10 cellular contexts compared by ENCODE assay signal in the genomic region with DNA sequence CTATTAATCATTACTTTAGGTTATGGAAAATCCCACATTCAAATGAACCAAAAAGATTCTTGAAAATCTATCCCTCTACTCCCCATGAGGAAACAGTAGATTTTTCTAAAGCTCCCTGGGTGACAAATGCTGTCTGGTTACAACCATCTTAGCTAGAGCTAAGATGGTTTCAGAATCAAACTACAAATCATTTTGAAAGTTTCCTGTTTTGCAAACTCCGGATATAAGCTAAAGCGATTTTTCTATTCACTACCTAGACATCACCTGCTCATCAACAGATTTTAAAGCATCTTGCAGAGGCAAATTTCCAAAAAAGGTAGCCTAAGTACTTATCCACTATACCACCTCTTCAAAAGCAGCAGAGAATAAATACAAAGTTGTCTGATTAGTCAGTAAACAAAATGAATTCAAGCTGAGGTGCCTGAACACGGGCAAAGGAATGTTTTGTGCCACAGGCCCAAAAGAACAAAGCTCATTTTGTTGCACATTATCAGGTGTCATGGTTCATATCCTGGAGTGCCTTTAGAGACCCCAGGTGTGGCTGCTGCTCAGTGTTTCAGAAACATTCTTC.
DNase-seq lines count a peak whose midpoint lies in the region; ATAC-seq, FAIRE-seq and TF ChIP-seq lines count a peak whose summit lies in the region.
"Had no signal": no experiment of that assay in that cellular context is flagged by ENCODE, and none has a peak within 500 bp of the region (broad histone marks: within the 10 kb centered on the region; RNA-seq: fewer than 3 reads in every experiment).

No MANE protein-coding gene starts in this region.

- RAD21 ChIA-PET in GM12878 (lab: Charles Lee; ENCODE audit: unreplicated experiment): interaction anchor here (0.7 to 7.0 kb wide), 17 partner anchors 7 to 206 kb away, joined by 3 to 81 read pairs (median 5); no protein-coding TSS in a partner anchor

- TF ChIP-seq RAD21 in GM12878 (IDR thresholded peaks at IDR 0.05; ENCODE audit: insufficient read depth, low read depth, low read length): no peak

- in situ Hi-C loops in GM12878 (cut with MboI): no loop called here

- H4K20me1 ChIP-seq in GM12878 (ENCODE audit: control insufficient read depth, insufficient read depth): no peaks in the 10 kb centered on the region

- peak; percentile 58 for ATAC-seq in GM19351 (IDR thresholded peaks at IDR 0.05; ENCODE audit: unreplicated experiment)
- ATAC-seq in HG03066 (IDR thresholded peaks at IDR 0.05; ENCODE audit: low read depth, unreplicated experiment): peak; percentile 54
- ATAC-seq in GM12878: peak; percentile 61
- no peak for ATAC-seq in HG03135 (IDR thresholded peaks at IDR 0.05; ENCODE audit: unreplicated experiment)

- peaks cover 94% of the 10 kb centered on the region for H3K79me2 ChIP-seq in GM12878 (ENCODE audit: control insufficient read depth, insufficient read depth, low read length)
- H3K79me2 ChIP-seq: parathyroid adenoma had no signal

- WGBS in GM12878 (ENCODE audit: insufficient coverage, insufficient replicate concordance, low lambda C conversion rate, missing lambda C conversion rate): 0% methylated on average over 3 of the region's 3 CpGs

- peak; percentile 75 for FAIRE-seq in GM12878 (lab: Jason Lieb, UNC)

- intact Hi-C loops in GM12878 (cut with micrococcal nuclease; ENCODE audit: unreplicated experiment): loop anchor here (1.0 to 10.0 kb wide), 4 partner anchors 29 to 309 kb away; partner anchors contain the start of gene TNIK

- TF ChIP-seq POLR2A in GM12878 (IDR thresholded peaks at IDR 0.05; ENCODE audit: low read depth, low read length): no peak

- CTCF ChIA-PET in GM12878 (lab: Yijun Ruan, JAX): interaction anchor here (0.8 to 8.0 kb wide), 12 partner anchors 9 to 206 kb away, joined by 3 to 42 read pairs (median 3); no protein-coding TSS in a partner anchor

- no peak overlapping the region for H2AFZ ChIP-seq in GM12878 (ENCODE audit: control insufficient read depth, low read depth, low read length)
- H2AFZ ChIP-seq: parathyroid adenoma had no signal

- no peaks in the 10 kb centered on the region for H3K36me3 ChIP-seq in GM12878 (ENCODE audit: control insufficient read depth in 2 of 2, insufficient read depth in 2 of 2, low read length in 1 of 2)

- H3K9me3 ChIP-seq in GM12878 (replicated peaks; ENCODE audit: control insufficient read depth, insufficient read depth, low read length): no peaks in the 10 kb centered on the region; the same call in 1 of the 3 replicates

- SMC1A ChIA-PET in GM12878 (lab: Charles Lee; ENCODE audit: uncharacterized antibody, unreplicated experiment): interaction anchor here (0.8 to 23.0 kb wide), 29 partner anchors 7 to 311 kb away, joined by 3 to 657 read pairs (median 6); no protein-coding TSS in a partner anchor

- TF ChIP-seq EP300 in GM12878 (IDR thresholded peaks at IDR 0.05; ENCODE audit: borderline replicate concordance in 1 of 2, control insufficient read depth in 1 of 2, low read depth in 2 of 2, low read length in 2 of 2): peak; percentile 27 to 42; a peak in 1 of 4 replicates

- H3K4me2 ChIP-seq in GM12878 (ENCODE audit: control insufficient read depth, insufficient read depth): peak overlapping the region; percentile 61

- H3K27ac ChIP-seq in GM12878 (ENCODE audit: control insufficient read depth, insufficient read depth): peak overlapping the region; percentile 87
- H3K27ac ChIP-seq: parathyroid adenoma had no signal

- POLR2A ChIA-PET in GM12878 (lab: Charles Lee): interaction anchor here (0.6 to 4.3 kb wide), 13 partner anchors 11 to 206 kb away, joined by 3 to 37 read pairs (median 4); no protein-coding TSS in a partner anchor

- H3K9ac ChIP-seq in GM12878 (ENCODE audit: control insufficient read depth, insufficient read depth, low read length): peak overlapping the region; percentile 63
- H3K9ac ChIP-seq: parathyroid adenoma had no signal

- no peak overlapping the region for H3K4me3 ChIP-seq in GM12878

- H3K4me1 ChIP-seq in GM12878 (ENCODE audit: control insufficient read depth, insufficient read depth, low read length): peaks cover 86% of the 10 kb centered on the region
- H3K4me1 ChIP-seq: parathyroid adenoma had no signal

- no peaks in the 10 kb centered on the region for H3K27me3 ChIP-seq in GM12878 (replicated peaks in 1 of 2; ENCODE audit: control insufficient read depth in 2 of 2, insufficient read depth in 2 of 2, low read length in 1 of 2)

- no TSS peak for BruUV-seq in GM12878 (replicated peaks; lab: Mats Ljungman, UMichigan)

- DNase-seq in DMS79 treated with DMSO at 0.1 percent for 48 hours (lab: John Stamatoyannopoulos, UW) (peak; percentile 35), GM12878 (ENCODE audit: low read depth, low spot score) (peak; percentile 75), NK-92 (lab: John Stamatoyannopoulos, UW; ENCODE audit: unreplicated experiment) (no peak), GM19238 (ENCODE audit: insufficient read length, low spot score) (no peak), GOT3 (lab: John Stamatoyannopoulos, UW) (no peak)
- DNase-seq: NCI-H1105 had no signal

- TF ChIP-seq CTCF in GM12878 (IDR thresholded peaks at IDR 0.05 in 2 of 3, conservative IDR thresholded peaks at IDR 0.05 in 1 of 3; ENCODE audit: control insufficient read depth in 2 of 3, extremely low read depth in 1 of 3, insufficient read depth in 1 of 3, low read depth in 3 of 3, low read length in 3 of 3): no peak

TF ChIP-seq in GM12878, 131 proteins besides CTCF, POLR2A, EP300 and RAD21 (continues in another document):
- TF ChIP-seq, protein P1, sequence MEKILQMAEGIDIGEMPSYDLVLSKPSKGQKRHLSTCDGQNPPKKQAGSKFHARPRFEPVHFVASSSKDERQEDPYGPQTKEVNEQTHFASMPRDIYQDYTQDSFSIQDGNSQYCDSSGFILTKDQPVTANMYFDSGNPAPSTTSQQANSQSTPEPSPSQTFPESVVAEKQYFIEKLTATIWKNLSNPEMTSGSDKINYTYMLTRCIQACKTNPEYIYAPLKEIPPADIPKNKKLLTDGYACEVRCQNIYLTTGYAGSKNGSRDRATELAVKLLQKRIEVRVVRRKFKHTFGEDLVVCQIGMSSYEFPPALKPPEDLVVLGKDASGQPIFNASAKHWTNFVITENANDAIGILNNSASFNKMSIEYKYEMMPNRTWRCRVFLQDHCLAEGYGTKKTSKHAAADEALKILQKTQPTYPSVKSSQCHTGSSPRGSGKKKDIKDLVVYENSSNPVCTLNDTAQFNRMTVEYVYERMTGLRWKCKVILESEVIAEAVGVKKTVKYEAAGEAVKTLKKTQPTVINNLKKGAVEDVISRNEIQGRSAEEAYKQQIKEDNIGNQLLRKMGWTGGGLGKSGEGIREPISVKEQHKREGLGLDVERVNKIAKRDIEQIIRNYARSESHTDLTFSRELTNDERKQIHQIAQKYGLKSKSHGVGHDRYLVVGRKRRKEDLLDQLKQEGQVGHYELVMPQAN (conservative IDR thresholded peaks at IDR 0.05): no peak
- TF ChIP-seq ATF7 (IDR thresholded peaks at IDR 0.05; ENCODE audit: low read depth) (no peak), ZZZ3 (IDR thresholded peaks at IDR 0.05; ENCODE audit: control insufficient read depth, insufficient read length, low read depth) (no peak), FOXM1 (IDR thresholded peaks at IDR 0.05; ENCODE audit: low read depth, low read length) (peak; percentile 73), ZNF274 (IDR thresholded peaks at IDR 0.05; ENCODE audit: insufficient read depth, insufficient read length) (no peak), ZSCAN29 (IDR thresholded peaks at IDR 0.05) (peak; percentile 25; the same call in 1 of the 2 replicates), JUNB (IDR thresholded peaks at IDR 0.05) (peak; percentile 82), HDAC2 (IDR thresholded peaks at IDR 0.05) (no peak), NR2F1 (conservative IDR thresholded peaks at IDR 0.05) (no peak), HSF1 (IDR thresholded peaks at IDR 0.05; ENCODE audit: low read depth, low read length) (no peak), USF1 (IDR thresholded peaks at IDR 0.05; ENCODE audit: borderline replicate concordance, extremely low read length, insufficient read depth, low read depth, low read length) (no peak), NFIC (IDR thresholded peaks at IDR 0.05; ENCODE audit: low read depth, low read length) (peak; percentile 85), IKZF1 (conservative IDR thresholded peaks at IDR 0.05) (peak; percentile 38), GATAD2B (conservative IDR thresholded peaks at IDR 0.05; ENCODE audit: low read depth) (no peak), TARDBP (IDR thresholded peaks at IDR 0.05; ENCODE audit: borderline replicate concordance) (no peak), TCF3 (IDR thresholded peaks at IDR 0.05; ENCODE audit: borderline replicate concordance, insufficient read depth, low read depth, low read length) (no peak), IRF4 (IDR thresholded peaks at IDR 0.05; ENCODE audit: low read depth, low read length) (0 out of 2 replicates have a peak, but pooled peaks have one; percentile 46), TBL1XR1 (IDR thresholded peaks at IDR 0.05; ENCODE audit: low read depth, low read length) (no peak), SMARCA5 (IDR thresholded peaks at IDR 0.05) (no peak), MAX (IDR thresholded peaks at IDR 0.05; ENCODE audit: low read depth, low read length) (no peak), SPI1 (IDR thresholded peaks at IDR 0.05; ENCODE audit: borderline replicate concordance, insufficient read depth, low read depth, low read length) (no peak)

Comparison
In these comparisons a context has a peak if more than half of its experiments do, and no peak if none do; other contexts are left out.
1. DNase-seq: peak in DMS79 treated with DMSO at 0.1 percent for 48 hours (single experiment) and GM12878 (single experiment); none in NK-92 (single experiment), GM19238 (single experiment) and GOT3 (single experiment).